Comparison of ENCODE assay signal across 19 cellular contexts in the genomic region with DNA sequence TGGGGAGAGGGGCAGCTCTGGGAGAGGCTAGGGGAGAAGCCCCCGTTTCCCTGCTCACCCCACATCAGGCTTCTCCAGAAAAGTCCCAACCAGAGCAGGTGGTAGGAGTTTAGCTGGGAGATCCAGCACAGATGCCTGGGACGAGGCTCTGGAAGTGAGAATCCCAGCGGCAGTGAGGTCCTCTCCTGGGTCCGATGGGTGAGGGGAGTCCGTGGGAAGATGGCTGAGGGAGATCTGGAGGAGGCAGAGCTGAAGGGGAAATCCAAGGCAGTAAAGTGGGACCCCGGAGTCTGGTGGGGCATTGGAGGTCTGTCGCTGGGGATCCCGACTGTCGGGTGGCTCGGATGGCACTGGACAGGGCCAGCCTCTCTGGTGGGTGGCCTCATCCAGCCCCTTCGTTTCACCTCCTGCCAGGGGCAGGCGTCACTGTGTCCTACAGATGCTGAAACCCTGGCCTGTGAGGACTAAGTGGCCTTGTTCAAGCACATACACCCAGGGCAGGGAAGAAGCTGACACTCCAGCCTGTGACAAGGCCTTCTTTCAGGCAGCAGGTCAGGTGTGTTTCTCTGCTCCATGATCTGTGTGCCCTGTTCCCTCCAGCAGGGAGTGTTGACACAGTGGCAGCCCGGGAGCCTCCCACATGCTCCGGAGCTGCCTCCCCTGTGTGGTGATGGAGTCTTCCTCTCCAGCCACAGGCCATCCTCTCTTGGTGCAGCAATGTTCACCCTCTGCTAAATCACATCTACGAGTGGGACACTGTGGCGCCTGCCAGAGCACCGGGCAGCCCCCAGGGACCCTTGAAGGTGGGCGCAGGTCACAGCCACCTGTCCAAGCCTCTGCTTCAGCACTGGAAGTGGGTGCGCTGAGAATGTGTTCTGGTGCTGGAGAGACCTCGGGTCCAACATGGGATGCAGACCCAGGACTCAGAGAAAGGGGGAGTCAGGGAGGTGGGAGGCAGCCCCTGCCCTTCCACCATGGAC.
"Had no signal": no experiment of that assay in that cellular context is flagged by ENCODE, and none has a peak within 500 bp of the region (broad histone marks: within the 10 kb centered on the region; RNA-seq: fewer than 3 reads in every experiment).

No MANE protein-coding gene starts in this region.

- H3K4me1 ChIP-seq: gastroesophageal sphincter, heart right ventricle, parathyroid adenoma, spleen had no signal

- H3K9me3 ChIP-seq: thoracic aorta had no signal

- H2AFZ ChIP-seq: parathyroid adenoma had no signal

- ATAC-seq: esophagus mucosa; gastroesophageal sphincter; heart right ventricle; naive thymus-derived CD4-positive, alpha-beta T cell; stimulated activated memory B cell treated with anti-CD40 and anti-IgM and Interleukin-4, amounts not matched to agents 10 μg/mL and 1 μg/mL and 100 μg/mL, for 72 hours had no signal

- H3K36me3 ChIP-seq: gastroesophageal sphincter, heart right ventricle, spleen, thoracic aorta, WERI-Rb-1 had no signal

- H3K9ac ChIP-seq: parathyroid adenoma had no signal

- H3K4me3 ChIP-seq: gastroesophageal sphincter, heart right ventricle, spleen, thoracic aorta had no signal

- H3K27ac ChIP-seq: gastroesophageal sphincter, heart right ventricle, parathyroid adenoma, spleen, thoracic aorta, WERI-Rb-1 had no signal

- DNase-seq: activated CD4-positive, alpha-beta T cell treated with anti-CD3 and anti-CD28 coated beads for 1 hour; activated CD4-positive, alpha-beta T cell treated with anti-CD3 and anti-CD28 coated beads, Interleukin-2, amount 50 U/mL, for 48 hours; activated gamma-delta T cell; cerebellar nuclear complex; effector CD8-positive, alpha-beta T cell; heart right ventricle; immature natural killer cell; kidney glomerular epithelial cell; mesenchymal stem cell; naive thymus-derived CD4-positive, alpha-beta T cell; spleen; stimulated activated CD4-positive, alpha-beta T cell treated with anti-CD3 and anti-CD28 coated beads, Interleukin-4, amount 100 ng/mL, for 4 hours; T-helper 2 cell; WERI-Rb-1 had no signal
